8 cellular contexts compared by ENCODE assay signal in the genomic region with DNA sequence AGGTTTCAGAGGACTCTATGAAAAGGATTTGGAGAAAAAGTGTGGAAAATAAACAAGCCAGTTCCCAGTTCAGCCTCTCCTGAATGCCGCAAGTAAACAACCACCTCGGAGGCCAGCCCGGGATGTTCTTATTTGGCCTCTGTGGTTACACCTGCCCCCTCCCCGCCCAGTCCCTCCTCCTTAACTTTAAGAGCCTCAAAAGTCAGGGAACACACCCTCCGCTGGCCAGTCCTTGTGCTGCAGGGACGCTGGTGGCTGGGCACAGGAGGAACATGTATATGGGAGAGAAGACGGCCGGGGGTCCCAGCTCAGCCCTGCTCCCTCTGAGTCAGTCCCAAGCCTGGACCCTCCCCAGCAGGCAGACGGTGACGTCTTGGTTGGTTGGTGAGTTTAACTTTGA. TPM values are rescaled to one million over a fixed set of nuclear protein-coding genes. Genes with fewer than 3 reads are reported as not detected.
DNase-seq lines count a peak whose midpoint lies in the region; ATAC-seq and TF ChIP-seq lines count a peak whose summit lies in the region.

No MANE protein-coding gene starts in this region.

- no peak overlapping the region for H2BK5ac ChIP-seq in mesendoderm (ENCODE audit: low read length)

- H3K4ac ChIP-seq in mesendoderm (ENCODE audit: low read depth, low read length) = no peak overlapping the region

- intact Hi-C loops in A673 (cut with micrococcal nuclease; ENCODE audit: unreplicated experiment) = no loop called here

- no peak overlapping the region for H4K5ac ChIP-seq in mesendoderm (ENCODE audit: low read length)

- H3K27ac ChIP-seq in A673 (ENCODE audit: low read depth, low read length, poor library complexity, severe bottlenecking) (no peak overlapping the region), mesendoderm (ENCODE audit: low read depth, low read length) (no peak overlapping the region)

- no peak overlapping the region for H3K18ac ChIP-seq in mesendoderm (ENCODE audit: low read length)

- DNase-seq in A673 (ENCODE audit: low spot score) (no peak), cardiac fibroblast (ENCODE audit: low read depth in 2 of 2) (no peak), mesendoderm (peak; percentile 85), SW 1271 (lab: John Stamatoyannopoulos, UW) (no peak)

- TF ChIP-seq CTCF in A673 (conservative IDR thresholded peaks at IDR 0.05; ENCODE audit: low read depth, low read length) (peak; percentile 30), cardiac fibroblast (IDR thresholded peaks at IDR 0.05; ENCODE audit: low read depth, low read length) (peak; percentile 14)

- H3K9me3 ChIP-seq in A673 (ENCODE audit: low read depth, low read length, poor library complexity, severe bottlenecking) = no peaks in the 10 kb centered on the region

- TF ChIP-seq RAD21 in Ishikawa (IDR thresholded peaks at IDR 0.05; ENCODE audit: low read depth) = peak; percentile 47; the same call in 1 of the 2 replicates

- TF ChIP-seq EP300 in Ishikawa (IDR thresholded peaks at IDR 0.05; ENCODE audit: borderline replicate concordance) = no peak

- H2BK120ac ChIP-seq in mesendoderm (ENCODE audit: low read depth, low read length) = no peak overlapping the region

- peaks cover 17% of the 10 kb centered on the region for H3K79me1 ChIP-seq in mesendoderm (ENCODE audit: low read length)

- H3K9ac ChIP-seq in mesendoderm (ENCODE audit: low read length) = no peak overlapping the region

- POLR2A ChIA-PET in A673 (lab: Charles Lee; ENCODE audit: low non-redundant PET) = no interaction called here

- CTCF ChIA-PET in A673 (lab: Charles Lee) = no interaction called here

- H4K8ac ChIP-seq in mesendoderm (ENCODE audit: low read depth, low read length) = no peak overlapping the region

- BruUV-seq in A673 (replicated peaks; lab: Mats Ljungman, UMichigan) = no TSS peak

- H3K27me3 ChIP-seq in A673 (replicated peaks; ENCODE audit: insufficient read depth, low read depth, low read length, poor library complexity) = no peaks in the 10 kb centered on the region
- no peaks in the 10 kb centered on the region for H3K27me3 ChIP-seq in mesendoderm (ENCODE audit: insufficient read depth, low read length, poor library complexity)

- no peak for ATAC-seq in GM18502 (IDR thresholded peaks at IDR 0.05; ENCODE audit: poor library complexity, unreplicated experiment)
- no peak for ATAC-seq in GM21529 (IDR thresholded peaks at IDR 0.05; ENCODE audit: unreplicated experiment)
- no peak for ATAC-seq in HG03139 (IDR thresholded peaks at IDR 0.05; ENCODE audit: unreplicated experiment)

- H3K4me3 ChIP-seq in A673 (ENCODE audit: low read depth, low read length, poor library complexity, severe bottlenecking) (no peak overlapping the region), cardiac fibroblast (replicated peaks in 1 of 2; ENCODE audit: low read depth in 2 of 2, low read length in 2 of 2) (no peak overlapping the region), mesendoderm (ENCODE audit: low read length) (no peak overlapping the region)

- no peak overlapping the region for H3K4me2 ChIP-seq in mesendoderm (ENCODE audit: low read length)

- no CpG with 5 or more reads among the region's 10 CpGs for WGBS in mesendoderm (ENCODE audit: extremely low coverage, insufficient coverage, low lambda C conversion rate)

- no peak overlapping the region for H2AK5ac ChIP-seq in mesendoderm (ENCODE audit: low read length)

- no peak overlapping the region for H3K23ac ChIP-seq in mesendoderm (ENCODE audit: low read length)

- H3K36me3 ChIP-seq in A673 (ENCODE audit: insufficient read depth, low read length, poor library complexity, severe bottlenecking) = no peaks in the 10 kb centered on the region
- H3K36me3 ChIP-seq in mesendoderm (ENCODE audit: control insufficient read depth, insufficient read depth, low read length) = no peaks in the 10 kb centered on the region

- H3K4me1 ChIP-seq in A673 (ENCODE audit: insufficient read depth, low read length, poor library complexity, severe bottlenecking) (peaks cover 11% of the 10 kb centered on the region), mesendoderm (ENCODE audit: control insufficient read depth, low read depth, low read length) (peaks cover 5% of the 10 kb centered on the region)

- no peak overlapping the region for H3K56ac ChIP-seq in mesendoderm (ENCODE audit: low read length)

- H3K79me2 ChIP-seq in mesendoderm (ENCODE audit: control insufficient read depth, insufficient read depth, low read length) = peaks cover 19% of the 10 kb centered on the region

- no peak overlapping the region for H2BK15ac ChIP-seq in mesendoderm (replicated peaks; ENCODE audit: low read depth)

TF ChIP-seq in Ishikawa, 13 proteins besides CTCF, POLR2A, EP300 and RAD21:
- TF ChIP-seq CEBPB (IDR thresholded peaks at IDR 0.05) (no peak), TEAD4 (IDR thresholded peaks at IDR 0.05) (no peak), EGR1 (IDR thresholded peaks at IDR 0.05) (no peak), NFIC (IDR thresholded peaks at IDR 0.05) (no peak), FOXM1 (IDR thresholded peaks at IDR 0.05; ENCODE audit: borderline replicate concordance, low read depth) (no peak), TCF12 (IDR thresholded peaks at IDR 0.05; ENCODE audit: low read depth) (no peak), ZBTB7A (IDR thresholded peaks at IDR 0.05; ENCODE audit: low read depth) (no peak), YY1 (IDR thresholded peaks at IDR 0.05; ENCODE audit: low read depth) (no peak), TAF1 (IDR thresholded peaks at IDR 0.05; ENCODE audit: low read depth) (no peak)
- TF ChIP-seq, protein P1, sequence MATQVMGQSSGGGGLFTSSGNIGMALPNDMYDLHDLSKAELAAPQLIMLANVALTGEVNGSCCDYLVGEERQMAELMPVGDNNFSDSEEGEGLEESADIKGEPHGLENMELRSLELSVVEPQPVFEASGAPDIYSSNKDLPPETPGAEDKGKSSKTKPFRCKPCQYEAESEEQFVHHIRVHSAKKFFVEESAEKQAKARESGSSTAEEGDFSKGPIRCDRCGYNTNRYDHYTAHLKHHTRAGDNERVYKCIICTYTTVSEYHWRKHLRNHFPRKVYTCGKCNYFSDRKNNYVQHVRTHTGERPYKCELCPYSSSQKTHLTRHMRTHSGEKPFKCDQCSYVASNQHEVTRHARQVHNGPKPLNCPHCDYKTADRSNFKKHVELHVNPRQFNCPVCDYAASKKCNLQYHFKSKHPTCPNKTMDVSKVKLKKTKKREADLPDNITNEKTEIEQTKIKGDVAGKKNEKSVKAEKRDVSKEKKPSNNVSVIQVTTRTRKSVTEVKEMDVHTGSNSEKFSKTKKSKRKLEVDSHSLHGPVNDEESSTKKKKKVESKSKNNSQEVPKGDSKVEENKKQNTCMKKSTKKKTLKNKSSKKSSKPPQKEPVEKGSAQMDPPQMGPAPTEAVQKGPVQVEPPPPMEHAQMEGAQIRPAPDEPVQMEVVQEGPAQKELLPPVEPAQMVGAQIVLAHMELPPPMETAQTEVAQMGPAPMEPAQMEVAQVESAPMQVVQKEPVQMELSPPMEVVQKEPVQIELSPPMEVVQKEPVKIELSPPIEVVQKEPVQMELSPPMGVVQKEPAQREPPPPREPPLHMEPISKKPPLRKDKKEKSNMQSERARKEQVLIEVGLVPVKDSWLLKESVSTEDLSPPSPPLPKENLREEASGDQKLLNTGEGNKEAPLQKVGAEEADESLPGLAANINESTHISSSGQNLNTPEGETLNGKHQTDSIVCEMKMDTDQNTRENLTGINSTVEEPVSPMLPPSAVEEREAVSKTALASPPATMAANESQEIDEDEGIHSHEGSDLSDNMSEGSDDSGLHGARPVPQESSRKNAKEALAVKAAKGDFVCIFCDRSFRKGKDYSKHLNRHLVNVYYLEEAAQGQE (IDR thresholded peaks at IDR 0.05; ENCODE audit: low read depth) = no peak
- TF ChIP-seq, protein P2, sequence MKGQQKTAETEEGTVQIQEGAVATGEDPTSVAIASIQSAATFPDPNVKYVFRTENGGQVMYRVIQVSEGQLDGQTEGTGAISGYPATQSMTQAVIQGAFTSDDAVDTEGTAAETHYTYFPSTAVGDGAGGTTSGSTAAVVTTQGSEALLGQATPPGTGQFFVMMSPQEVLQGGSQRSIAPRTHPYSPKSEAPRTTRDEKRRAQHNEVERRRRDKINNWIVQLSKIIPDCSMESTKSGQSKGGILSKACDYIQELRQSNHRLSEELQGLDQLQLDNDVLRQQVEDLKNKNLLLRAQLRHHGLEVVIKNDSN (IDR thresholded peaks at IDR 0.05) = no peak

RNA-seq across cellular contexts. Expression of gene CHST3, which starts 6.1 kb away (rescaled TPM):
- total RNA-seq in A673 (2021) = 8.7 and 10.0 TPM in 2 replicates
- polyA plus RNA-seq in mesendoderm (2013, experiment 1 of 2) = 4.9 TPM
- 4.9 TPM for polyA plus RNA-seq in mesendoderm (2013, experiment 2 of 2)
